17 cellular contexts compared by ENCODE assay signal in the genomic region with DNA sequence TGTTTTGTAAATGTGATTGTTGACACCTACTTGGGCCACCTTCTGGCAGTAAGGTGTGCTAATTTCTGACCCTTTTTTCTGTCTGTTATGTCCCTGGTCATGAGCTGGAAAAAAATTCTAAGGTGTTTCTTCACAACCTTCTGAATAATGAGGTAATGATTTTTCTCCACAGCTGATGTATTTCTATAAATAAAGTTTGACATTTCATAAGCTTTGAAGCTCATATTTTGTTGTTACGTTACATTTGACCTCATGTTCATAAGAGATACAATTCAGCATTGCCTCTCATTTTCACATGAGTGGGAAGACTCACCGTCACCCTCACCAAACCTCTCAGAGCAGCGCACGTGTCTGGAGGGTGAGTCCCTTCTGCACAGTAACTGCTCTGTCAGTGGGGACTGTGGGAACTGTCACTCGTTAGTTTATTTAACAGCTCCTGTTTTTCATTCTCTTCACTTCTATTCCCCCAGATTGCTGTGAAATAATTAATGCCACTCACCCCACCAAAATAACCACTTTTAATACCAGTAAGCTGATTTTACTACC.
A peak's percentile ranks its signal among the peaks of the same experiment; 100 is the strongest.
DNase-seq lines count a peak whose midpoint lies in the region; ATAC-seq, FAIRE-seq and TF ChIP-seq lines count a peak whose summit lies in the region.
"Had no signal": no experiment of that assay in that cellular context is flagged by ENCODE, and none has a peak within 500 bp of the region (broad histone marks: within the 10 kb centered on the region; RNA-seq: fewer than 3 reads in every experiment).

No MANE protein-coding gene starts in this region.

- TF ChIP-seq EP300 in stomach (IDR thresholded peaks at IDR 0.05), result no peak
- TF ChIP-seq EP300 in ovary (IDR thresholded peaks at IDR 0.05), result no peak

- H3K27ac ChIP-seq in stomach (no peak overlapping the region), ovary (no peak overlapping the region)
- H3K27ac ChIP-seq: adrenal gland, hepatocyte, sigmoid colon had no signal

- ATAC-seq in HG03565 (IDR thresholded peaks at IDR 0.05; ENCODE audit: unreplicated experiment), result peak; percentile 34

- TF ChIP-seq CTCF in stomach (IDR thresholded peaks at IDR 0.05) (no peak), GM10248 (IDR thresholded peaks at IDR 0.05; ENCODE audit: control extremely low read depth, extremely low read depth, low read depth, missing control alignments) (no peak), ovary (IDR thresholded peaks at IDR 0.05) (no peak)

- peak; percentile 17 for FAIRE-seq in islet of Langerhans (lab: Jason Lieb, UNC)
- FAIRE-seq: GM12892, TTC549 had no signal

- no peaks in the 10 kb centered on the region for H3K36me3 ChIP-seq in stomach
- no peaks in the 10 kb centered on the region for H3K36me3 ChIP-seq in ovary
- H3K36me3 ChIP-seq: adrenal gland, sigmoid colon had no signal

- CTCF ChIA-PET in GM10248 (lab: Yijun Ruan, JAX), result interaction anchor here (1.0 to 9.3 kb wide), 12 partner anchors 9 to 432 kb away, joined by 3 to 48 read pairs (median 4); a partner anchor contains a TSS

- TF ChIP-seq POLR2A in stomach (IDR thresholded peaks at IDR 0.05) (no peak), ovary (IDR thresholded peaks at IDR 0.05) (no peak)

- no peaks in the 10 kb centered on the region for H3K9me3 ChIP-seq in stomach
- no peaks in the 10 kb centered on the region for H3K9me3 ChIP-seq in ovary
- H3K9me3 ChIP-seq: adrenal gland, sigmoid colon had no signal

- POLR2A ChIA-PET in GM10248 (lab: Yijun Ruan, JAX), result no interaction called here

- peaks cover 0 to 26% (median 0%) of the 10 kb centered on the region in 4 donors for H3K4me1 ChIP-seq in stomach
- no peaks in the 10 kb centered on the region for H3K4me1 ChIP-seq in ovary (ENCODE audit: insufficient read depth)
- H3K4me1 ChIP-seq: sigmoid colon had no signal

- WGBS in stomach, 5 donors, result 87 to 94% (median 91%) methylated on average over 5 of the region's 5 CpGs
- WGBS in ovary, 3 donors, result 91 to 96% (median 92%) methylated on average over 5 of the region's 5 CpGs

- no peak overlapping the region for H3K4me3 ChIP-seq in stomach
- no peak overlapping the region for H3K4me3 ChIP-seq in ovary
- H3K4me3 ChIP-seq: adrenal gland, hepatocyte, sigmoid colon had no signal

- no peaks in the 10 kb centered on the region for H3K27me3 ChIP-seq in stomach
- no peaks in the 10 kb centered on the region for H3K27me3 ChIP-seq in ovary
- H3K27me3 ChIP-seq: adrenal gland, hepatocyte, sigmoid colon had no signal

- DNase-seq in activated T-cell treated with anti-CD3 and anti-CD28 coated beads for 48 hours (ENCODE audit: low read depth), result peak; percentile 36
- DNase-seq in activated T-cell treated with anti-CD3 and anti-CD28 coated beads, Interleukin-2, amount 50 U/mL, for 1 hour, result no peak
- peak; percentile 34 to 37 for DNase-seq in stimulated activated CD8-positive, alpha-beta memory T cell treated with anti-CD3 and anti-CD28 coated beads, Interleukin-7, amount 100 ng/mL, for 4 hours (ENCODE audit: low read depth in 2 of 2)
- no peak for DNase-seq in stomach
- no peak for DNase-seq in GM10248 (ENCODE audit: extremely low spot score)
- no peak for DNase-seq in ovary
- DNase-seq: adrenal gland, DMS79 treated with DMSO at 0.1 percent for 48 hours, H9, NCI-H1694 treated with DMSO at 0.1 percent for 48 hours, SHP77 treated with DMSO at 0.1 percent for 48 hours, sigmoid colon had no signal

- intact Hi-C loops in stomach (cut with DNase I; ENCODE audit: low total_unique reads) (no loop called here), ovary (cut with DNase I) (loop anchor here in 1 of 4 donors (10.0 kb wide), 1 partner anchor 421 kb away; a partner anchor contains a TSS)

Comparison
In these comparisons a context has a peak if more than half of its experiments do, and no peak if none do; other contexts are left out.
1. DNase-seq: peak in activated T-cell treated with anti-CD3 and anti-CD28 coated beads for 48 hours (single experiment) and stimulated activated CD8-positive, alpha-beta memory T cell treated with anti-CD3 and anti-CD28 coated beads, Interleukin-7, amount 100 ng/mL, for 4 hours (2 of 2); none in activated T-cell treated with anti-CD3 and anti-CD28 coated beads, Interleukin-2, amount 50 U/mL, for 1 hour (single experiment), stomach (single experiment), GM10248 (single experiment) and ovary (0 of 5).